ENCODE assay signal across 16 cellular contexts in the genomic region with DNA sequence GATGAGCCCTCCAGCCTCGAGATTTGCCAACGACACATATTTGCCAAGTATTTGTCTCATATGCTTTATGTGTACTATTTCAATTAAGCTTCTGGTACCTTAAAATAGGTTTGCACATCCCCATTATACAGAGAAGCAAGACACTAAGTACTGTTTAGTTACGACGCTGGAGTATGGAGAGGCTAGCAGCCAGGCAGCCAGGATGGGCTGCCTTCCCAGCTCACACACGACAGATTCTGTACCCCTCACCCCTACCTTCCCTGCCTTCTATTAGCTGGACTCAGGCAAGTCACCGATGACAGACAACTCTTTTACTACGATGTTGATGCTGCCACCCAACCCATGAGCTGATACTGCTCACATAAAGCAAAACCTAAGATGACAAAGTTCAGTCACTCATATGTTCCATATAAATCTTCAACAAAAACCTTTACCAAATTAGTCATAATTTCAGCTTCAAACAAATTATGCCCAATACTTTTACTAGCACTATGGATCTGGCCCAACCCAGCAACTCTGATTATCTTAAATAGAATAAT.
"Had no signal": no experiment of that assay in that cellular context is flagged by ENCODE, and none has a peak within 500 bp of the region (broad histone marks: within the 10 kb centered on the region; RNA-seq: fewer than 3 reads in every experiment).

No MANE protein-coding gene starts in this region.

- DNase-seq: activated CD4-positive, alpha-beta T cell treated with anti-CD3 and anti-CD28 coated beads for 4 hours; amygdala; caudate nucleus; foreskin fibroblast; glutamatergic neuron; hippocampal formation; left colon; lower lobe of right lung; stimulated activated CD4-positive, alpha-beta T cell treated with anti-CD3 and anti-CD28 coated beads, Interleukin-12 subunit alpha, Interleukin-12 subunit beta, amount 100 ng/mL, for 4 hours; stimulated activated CD4-positive, alpha-beta T cell treated with anti-CD3 and anti-CD28 coated beads, Interleukin-1b, Interleukin-23, amount 100 ng/mL, for 48 hours; SW 1271; T-helper 2 cell; testis had no signal

- ATAC-seq: left colon, lower lobe of right lung had no signal

- H3K4me1 ChIP-seq: lower lobe of right lung, testis had no signal

- H3K27me3 Mint-ChIP-seq: activated naive CD8-positive, alpha-beta T cell; type B pancreatic cell had no signal

- H3K4me3 ChIP-seq: lower lobe of right lung, testis had no signal

- H3K9me3 Mint-ChIP-seq: type B pancreatic cell had no signal

- H3K27ac Mint-ChIP-seq: type B pancreatic cell had no signal

- H3K4me3 Mint-ChIP-seq: activated naive CD8-positive, alpha-beta T cell; type B pancreatic cell had no signal

- H3K9me3 ChIP-seq: lower lobe of right lung, testis had no signal

- H3K27me3 ChIP-seq: testis had no signal

- H3K27ac ChIP-seq: epithelial cell of prostate, lower lobe of right lung, testis had no signal
